8 cellular contexts compared by ENCODE assay signal in the genomic region with DNA sequence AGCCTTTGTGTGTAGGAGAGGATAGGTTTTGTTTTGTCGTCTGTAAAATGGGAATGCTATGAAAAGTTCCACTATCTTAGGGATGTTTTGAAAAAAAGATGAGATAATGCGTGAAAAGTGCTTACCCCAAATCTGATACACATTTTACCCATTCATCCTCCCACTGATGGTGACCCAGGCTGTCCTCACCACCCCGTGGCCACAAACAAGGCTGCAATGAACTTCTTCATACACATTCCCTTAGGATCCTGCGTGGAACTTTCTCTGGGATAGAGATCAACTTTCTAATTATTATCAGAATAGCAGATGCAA. TPM values are rescaled to one million over a fixed set of nuclear protein-coding genes. Genes with fewer than 3 reads are reported as not detected.
DNase-seq lines count a peak whose midpoint lies in the region; ATAC-seq and TF ChIP-seq lines count a peak whose summit lies in the region.

No MANE protein-coding gene starts in this region.

- H3K9me1 ChIP-seq in IMR-90 (ENCODE audit: insufficient read depth, low read length) = peaks cover 4% of the 10 kb centered on the region; the same call in 1 of the 2 replicates

- BruUV-seq in IMR-90 (replicated peaks; lab: Mats Ljungman, UMichigan) = no TSS peak

- H3K27ac ChIP-seq in BLaER1 (no peak overlapping the region), IMR-90 (ENCODE audit: insufficient read depth, low read length) (no peak overlapping the region), coronary artery (no peak overlapping the region)

- H3K14ac ChIP-seq in IMR-90 (replicated peaks; ENCODE audit: low read depth, low read length) = no peak overlapping the region

- H3K4me3 Mint-ChIP-seq in nephron = peak overlapping the region; percentile 75 to 81 (median 75)

- peaks cover 26% of the 10 kb centered on the region for H3K27me3 Mint-ChIP-seq in nephron (ENCODE audit: low read depth)

- dilution Hi-C loops in IMR-90 (cut with HindIII; ENCODE audit: low sequenced_read_pairs, unreplicated experiment) = no loop called here

- no peak overlapping the region for H3K27ac Mint-ChIP-seq in nephron

- H3K36me3 ChIP-seq in BLaER1 = no peaks in the 10 kb centered on the region
- no peaks in the 10 kb centered on the region for H3K36me3 ChIP-seq in IMR-90 (ENCODE audit: control insufficient read depth, insufficient read depth, low read length)

- H3K27me3 ChIP-seq in BLaER1 = no peaks in the 10 kb centered on the region
- peaks cover 11% of the 10 kb centered on the region for H3K27me3 ChIP-seq in IMR-90 (ENCODE audit: control insufficient read depth, insufficient read depth, low read length)

- no peak overlapping the region for H4K5ac ChIP-seq in IMR-90 (ENCODE audit: low read depth, low read length)

- intact Hi-C loops in IMR-90 (cut with micrococcal nuclease) = loop anchor here (5.0 kb wide), 2 partner anchors 155 to 170 kb away; no protein-coding TSS in a partner anchor

- H2AK5ac ChIP-seq in IMR-90 (ENCODE audit: low read depth, low read length) = no peak overlapping the region

- H3K23ac ChIP-seq in IMR-90 (ENCODE audit: low read depth, low read length) = no peak overlapping the region

- H2BK20ac ChIP-seq in IMR-90 (ENCODE audit: low read depth, low read length) = no peak overlapping the region

- peak overlapping the region; percentile 89 for H3K4me2 ChIP-seq in BLaER1
- no peak overlapping the region for H3K4me2 ChIP-seq in IMR-90 (ENCODE audit: low read depth, low read length)

- H3K36me3 Mint-ChIP-seq in nephron (ENCODE audit: low read depth) = no peaks in the 10 kb centered on the region

- TF ChIP-seq RAD21 in IMR-90 (IDR thresholded peaks at IDR 0.05; ENCODE audit: low read length) = no peak

- H3K9me3 ChIP-seq in BLaER1 = no peaks in the 10 kb centered on the region
- no peaks in the 10 kb centered on the region for H3K9me3 ChIP-seq in IMR-90 (ENCODE audit: control insufficient read depth, insufficient read depth, low read length)

- H3K4me1 ChIP-seq in BLaER1 (peaks cover 8% of the 10 kb centered on the region), IMR-90 (ENCODE audit: control insufficient read depth, insufficient read depth, low read length) (no peaks in the 10 kb centered on the region)

- no peak for ATAC-seq in IMR-90 (ENCODE audit: low read depth)
- no peak for ATAC-seq in HG03095 (IDR thresholded peaks at IDR 0.05; ENCODE audit: unreplicated experiment)
- ATAC-seq in GM19463 (IDR thresholded peaks at IDR 0.05; ENCODE audit: unreplicated experiment) = no peak

- CTCF ChIA-PET in IMR-90 (lab: Yijun Ruan, JAX) = no interaction called here

- no CpG with 5 or more reads among the region's 4 CpGs for WGBS in IMR-90 (ENCODE audit: extremely low coverage in 2 of 2, insufficient read length in 1 of 2), 2 experiments

- H3K4me1 Mint-ChIP-seq in nephron = no peaks in the 10 kb centered on the region

- no peak overlapping the region for H3K56ac ChIP-seq in IMR-90 (ENCODE audit: extremely low read depth, insufficient read depth, low read length)

- peaks cover 9% of the 10 kb centered on the region for H3K9me3 Mint-ChIP-seq in nephron

- H4K20me1 ChIP-seq in BLaER1 (peaks cover 9% of the 10 kb centered on the region; the same call in 1 of the 2 replicates), IMR-90 (ENCODE audit: insufficient read depth, low read length) (no peaks in the 10 kb centered on the region)

- POLR2A ChIA-PET in IMR-90 (lab: Charles Lee; ENCODE audit: unreplicated experiment) = no interaction called here

- DNase-seq in IMR-90 (no peak), coronary artery (ENCODE audit: low spot score) (no peak), DMS79 treated with DMSO at 0.1 percent for 48 hours (lab: John Stamatoyannopoulos, UW) (no peak), epidermal melanocyte (ENCODE audit: insufficient read length, low spot score) (no peak)

- H2AFZ ChIP-seq in IMR-90 (replicated peaks; ENCODE audit: low read length, poor library complexity) = peak overlapping the region; percentile 90

- no peak overlapping the region for H2AK9ac ChIP-seq in IMR-90 (replicated peaks; ENCODE audit: low read depth, low read length, poor library complexity)

- H2BK120ac ChIP-seq in IMR-90 (ENCODE audit: low read depth, low read length) = no peak overlapping the region

- TF ChIP-seq CTCF in IMR-90 (conservative IDR thresholded peaks at IDR 0.05; ENCODE audit: low read depth, low read length) (no peak), coronary artery (IDR thresholded peaks at IDR 0.05) (no peak), nephron (IDR thresholded peaks at IDR 0.05; ENCODE audit: unreplicated experiment in 3 of 3) (no peak)

- H4K8ac ChIP-seq in IMR-90 (ENCODE audit: low read depth in 2 of 2, low read length in 2 of 2) = no peak overlapping the region

- peak overlapping the region; percentile 69 for H3K4me3 ChIP-seq in BLaER1
- H3K4me3 ChIP-seq in IMR-90 (ENCODE audit: insufficient read depth, low read depth, low read length) = no peak overlapping the region
- peak overlapping the region; percentile 72 for H3K4me3 ChIP-seq in coronary artery

- H3K9ac ChIP-seq in BLaER1 (no peak overlapping the region), IMR-90 (ENCODE audit: low read depth, low read length) (no peak overlapping the region)

- no peak overlapping the region for H3K18ac ChIP-seq in IMR-90 (ENCODE audit: low read depth, low read length)

- no peak overlapping the region for H2BK5ac ChIP-seq in IMR-90 (ENCODE audit: low read depth, low read length, poor library complexity, severe bottlenecking)

- in situ Hi-C loops in IMR-90 (cut with MboI; ENCODE audit: low sequenced_read_pairs) = no loop called here

- H3K4ac ChIP-seq in IMR-90 (ENCODE audit: low read depth, low read length) = no peak overlapping the region

- H3K79me1 ChIP-seq in IMR-90 (ENCODE audit: low read depth in 1 of 2, low read length in 2 of 2) = no peaks in the 10 kb centered on the region

- H4K91ac ChIP-seq in IMR-90 (ENCODE audit: insufficient read depth, low read depth, low read length) = no peak overlapping the region

- no peak for TF ChIP-seq POLR2A in IMR-90 (IDR thresholded peaks at IDR 0.05; ENCODE audit: low read depth, low read length)

- H2BK15ac ChIP-seq in IMR-90 (ENCODE audit: low read depth, low read length) = no peak overlapping the region

TF ChIP-seq in IMR-90, 13 proteins besides CTCF, POLR2A, EP300 and RAD21:
- TF ChIP-seq MXI1 (IDR thresholded peaks at IDR 0.05; ENCODE audit: borderline replicate concordance, low read depth, low read length) (no peak), RCOR1 (IDR thresholded peaks at IDR 0.05; ENCODE audit: insufficient replicate concordance, low read length) (no peak), CHD1 (IDR thresholded peaks at IDR 0.05; ENCODE audit: low read depth, low read length) (no peak), FOS (IDR thresholded peaks at IDR 0.05; ENCODE audit: low read depth, low read length) (no peak), BHLHE40 (IDR thresholded peaks at IDR 0.05; ENCODE audit: low read depth, low read length) (no peak), MAFK (IDR thresholded peaks at IDR 0.05; ENCODE audit: low read depth, low read length) (no peak)
- TF ChIP-seq, protein P1, sequence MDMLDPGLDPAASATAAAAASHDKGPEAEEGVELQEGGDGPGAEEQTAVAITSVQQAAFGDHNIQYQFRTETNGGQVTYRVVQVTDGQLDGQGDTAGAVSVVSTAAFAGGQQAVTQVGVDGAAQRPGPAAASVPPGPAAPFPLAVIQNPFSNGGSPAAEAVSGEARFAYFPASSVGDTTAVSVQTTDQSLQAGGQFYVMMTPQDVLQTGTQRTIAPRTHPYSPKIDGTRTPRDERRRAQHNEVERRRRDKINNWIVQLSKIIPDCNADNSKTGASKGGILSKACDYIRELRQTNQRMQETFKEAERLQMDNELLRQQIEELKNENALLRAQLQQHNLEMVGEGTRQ (IDR thresholded peaks at IDR 0.05; ENCODE audit: low read depth, low read length) = no peak
- TF ChIP-seq, protein P2, sequence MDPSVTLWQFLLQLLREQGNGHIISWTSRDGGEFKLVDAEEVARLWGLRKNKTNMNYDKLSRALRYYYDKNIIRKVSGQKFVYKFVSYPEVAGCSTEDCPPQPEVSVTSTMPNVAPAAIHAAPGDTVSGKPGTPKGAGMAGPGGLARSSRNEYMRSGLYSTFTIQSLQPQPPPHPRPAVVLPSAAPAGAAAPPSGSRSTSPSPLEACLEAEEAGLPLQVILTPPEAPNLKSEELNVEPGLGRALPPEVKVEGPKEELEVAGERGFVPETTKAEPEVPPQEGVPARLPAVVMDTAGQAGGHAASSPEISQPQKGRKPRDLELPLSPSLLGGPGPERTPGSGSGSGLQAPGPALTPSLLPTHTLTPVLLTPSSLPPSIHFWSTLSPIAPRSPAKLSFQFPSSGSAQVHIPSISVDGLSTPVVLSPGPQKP (IDR thresholded peaks at IDR 0.05; ENCODE audit: borderline replicate concordance, low read depth, low read length) = no peak
TF ChIP-seq in IMR-90: peak in this region for 0.

RNA-seq across cellular contexts. Expression of a gene that starts 0.4 kb away (rescaled TPM):
- under 0.01 and 0.18 TPM in 2 replicates for total RNA-seq in IMR-90 (2012; rRNA removed)
- 0.27 TPM in 2 replicates for polyA plus RNA-seq in IMR-90 (2012; rRNA removed)
- 0.12 and 0.18 TPM in 2 replicates for polyA plus RNA-seq in IMR-90 (2012; cell fraction: cytosol; rRNA removed)
- polyA plus RNA-seq in IMR-90 (2012; cell fraction: nucleus; rRNA removed; ENCODE audit: low replicate concordance) = 1.1 and 1.5 TPM in 2 replicates
